Comparison of ENCODE assay signal across 14 cellular contexts in the genomic region with DNA sequence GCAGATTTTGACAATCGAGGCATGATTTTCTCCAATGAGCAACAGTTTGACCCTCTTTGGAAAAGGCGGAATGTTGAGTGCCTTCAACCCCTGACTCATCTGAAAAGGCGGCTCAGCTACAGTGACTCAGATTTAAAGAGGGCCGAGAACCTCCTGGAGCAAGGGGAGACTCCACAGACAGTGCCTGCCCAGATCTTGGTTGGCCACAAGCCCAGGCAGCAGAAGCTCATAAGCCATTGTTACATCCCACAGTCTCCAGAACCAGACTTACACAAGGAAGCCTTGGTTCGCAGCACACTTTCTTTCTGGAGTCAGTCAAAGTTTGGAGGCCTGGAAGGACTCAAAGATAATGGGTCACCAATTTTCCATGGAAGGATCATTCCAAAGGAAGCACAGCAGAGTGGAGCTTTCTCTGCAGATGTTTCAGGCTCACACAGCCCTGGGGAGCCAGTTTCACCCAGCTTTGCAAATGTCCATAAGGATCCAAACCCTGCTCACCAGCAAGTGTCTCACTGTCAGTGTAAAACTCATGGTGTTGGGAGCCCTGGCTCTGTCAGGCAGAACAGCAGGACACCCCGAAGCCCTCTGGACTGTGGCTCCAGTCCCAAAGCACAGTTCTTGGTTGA. TPM values are rescaled to one million over a fixed set of nuclear protein-coding genes. Genes with fewer than 3 reads are reported as not detected.
DNase-seq lines count a peak whose midpoint lies in the region; ATAC-seq and TF ChIP-seq lines count a peak whose summit lies in the region.
"Had no signal": no experiment of that assay in that cellular context is flagged by ENCODE, and none has a peak within 500 bp of the region (broad histone marks: within the 10 kb centered on the region; RNA-seq: fewer than 3 reads in every experiment).

No MANE protein-coding gene starts in this region.

- peak overlapping the region; percentile 45 for H3K27ac Mint-ChIP-seq in chondrocyte (ENCODE audit: unreplicated experiment)
- H3K27ac Mint-ChIP-seq: activated naive CD4-positive, alpha-beta T cell treated with anti-CD3 and anti-CD28 coated beads, Interleukin-2, amount 50 U/mL, for 72 hours; CD4-positive, alpha-beta memory T cell; nephron; stimulated activated effector memory CD8-positive, alpha-beta T cell treated with anti-CD3 and anti-CD28 coated beads, Interleukin-12 subunit alpha, Interleukin-12 subunit beta, amount 100 ng/mL, for 72 hours; T-helper 1 cell treated with Interleukin-12 subunit alpha and Interleukin-12 subunit beta and Interleukin-4 antibody, amounts not matched to agents 30 μg/mL and 1 μg/mL, for 36 hours had no signal

- H3K27me3 Mint-ChIP-seq in chondrocyte (ENCODE audit: low read depth), result no peaks in the 10 kb centered on the region
- H3K27me3 Mint-ChIP-seq: CD4-positive, alpha-beta memory T cell had no signal

- H3K4me3 ChIP-seq in AG09309 (ENCODE audit: control insufficient read depth, low read depth, low read length) (no peak overlapping the region), MG63 (no peak overlapping the region), mucosa of descending colon (no peak overlapping the region)

- TF ChIP-seq CTCF in AG09309 (IDR thresholded peaks at IDR 0.05; ENCODE audit: control insufficient read depth, insufficient read depth, low read depth, low read length, missing control alignments) (no peak), chondrocyte (IDR thresholded peaks at IDR 0.05) (no peak), mucosa of descending colon (IDR thresholded peaks at IDR 0.05) (no peak)

- no peaks in the 10 kb centered on the region for H3K9me3 Mint-ChIP-seq in chondrocyte (ENCODE audit: low read depth)
- H3K9me3 Mint-ChIP-seq: activated naive CD4-positive, alpha-beta T cell treated with anti-CD3 and anti-CD28 coated beads, Interleukin-2, amount 50 U/mL, for 72 hours; CD4-positive, alpha-beta memory T cell; nephron; stimulated activated effector memory CD8-positive, alpha-beta T cell treated with anti-CD3 and anti-CD28 coated beads, Interleukin-12 subunit alpha, Interleukin-12 subunit beta, amount 100 ng/mL, for 72 hours; T-helper 1 cell treated with Interleukin-12 subunit alpha and Interleukin-12 subunit beta and Interleukin-4 antibody, amounts not matched to agents 30 μg/mL and 1 μg/mL, for 36 hours had no signal

- no peaks in the 10 kb centered on the region for H3K27me3 ChIP-seq in MG63

- no peak overlapping the region for H3K4me3 Mint-ChIP-seq in chondrocyte (ENCODE audit: unreplicated experiment)
- H3K4me3 Mint-ChIP-seq: CD4-positive, alpha-beta memory T cell; nephron; stimulated activated effector memory CD8-positive, alpha-beta T cell treated with anti-CD3 and anti-CD28 coated beads, Interleukin-12 subunit alpha, Interleukin-12 subunit beta, amount 100 ng/mL, for 72 hours; T-helper 1 cell treated with Interleukin-12 subunit alpha and Interleukin-12 subunit beta and Interleukin-4 antibody, amounts not matched to agents 30 μg/mL and 1 μg/mL, for 36 hours had no signal

- H3K4me1 Mint-ChIP-seq in chondrocyte (ENCODE audit: low read depth), result peaks cover 32% of the 10 kb centered on the region
- H3K4me1 Mint-ChIP-seq: nephron; stimulated activated effector memory CD8-positive, alpha-beta T cell treated with anti-CD3 and anti-CD28 coated beads, Interleukin-12 subunit alpha, Interleukin-12 subunit beta, amount 100 ng/mL, for 72 hours had no signal

- no peaks in the 10 kb centered on the region for H3K4me1 ChIP-seq in mucosa of descending colon (ENCODE audit: low read depth)

- H3K36me3 ChIP-seq in MG63, result no peaks in the 10 kb centered on the region
- H3K36me3 ChIP-seq in mucosa of descending colon (ENCODE audit: low read depth), result no peaks in the 10 kb centered on the region

- peaks cover 18% of the 10 kb centered on the region for H3K36me3 Mint-ChIP-seq in chondrocyte (ENCODE audit: low read depth)
- H3K36me3 Mint-ChIP-seq: activated naive CD4-positive, alpha-beta T cell treated with anti-CD3 and anti-CD28 coated beads, Interleukin-2, amount 50 U/mL, for 72 hours; stimulated activated effector memory CD8-positive, alpha-beta T cell treated with anti-CD3 and anti-CD28 coated beads, Interleukin-12 subunit alpha, Interleukin-12 subunit beta, amount 100 ng/mL, for 72 hours had no signal

- DNase-seq in AG09309 (ENCODE audit: low read depth) (peak; percentile 83), MG63 (peak; percentile 97), chondrocyte (ENCODE audit: low spot score) (no peak), mucosa of descending colon (no peak), DMS153 (lab: John Stamatoyannopoulos, UW) (no peak), NCI-H2107 treated with DMSO at 0.1 percent for 48 hours (lab: John Stamatoyannopoulos, UW; ENCODE audit: unreplicated experiment) (no peak), SK-N-DZ (ENCODE audit: low spot score) (no peak), MV-4-11 (lab: John Stamatoyannopoulos, UW) (no peak)
- DNase-seq: activated CD8-positive, alpha-beta memory T cell treated with anti-CD3 and anti-CD28 coated beads for 24 hours; CD4-positive, alpha-beta memory T cell had no signal

- intact Hi-C loops in mucosa of descending colon (cut with DNase I, micrococcal nuclease), result no loop called here

- H3K9me3 ChIP-seq in MG63 (no peaks in the 10 kb centered on the region), mucosa of descending colon (no peaks in the 10 kb centered on the region)

- ATAC-seq in mucosa of descending colon, result peak; percentile 9
- ATAC-seq: activated naive CD4-positive, alpha-beta T cell treated with anti-CD3 and anti-CD28 coated beads, Interleukin-2, amount 50 U/mL, for 72 hours; stimulated activated effector memory CD8-positive, alpha-beta T cell treated with anti-CD3 and anti-CD28 coated beads, Interleukin-12 subunit alpha, Interleukin-12 subunit beta, amount 100 ng/mL, for 72 hours had no signal

RNA-seq across cellular contexts. Expression of gene PTPDC1, which starts 13.6 kb away (rescaled TPM):
- total RNA-seq in MG63 (2014; rRNA removed; shearing (Covaris generic); ENCODE audit: low replicate concordance), result 2.4 and 3.6 TPM in 2 replicates
- total RNA-seq in chondrocyte (14.9 to 24.0 TPM (median 16.0 TPM) in 3 replicates), mucosa of descending colon (1 to 10 TPM; 5.7 to 8.9 (median 8.0) TPM)
- 12.6 and 15.4 TPM in 2 replicates for polyA plus RNA-seq in SK-N-DZ (2014; cell fraction: cytosol; rRNA removed)
- 26.7 and 35.5 TPM in 2 replicates for polyA plus RNA-seq in SK-N-DZ (2014; cell fraction: nucleus; rRNA removed)

Comparison
In these comparisons a context has a peak if more than half of its experiments do, and no peak if none do; other contexts are left out.
1. DNase-seq: peak in AG09309 (single experiment) and MG63 (single experiment); none in chondrocyte (single experiment), mucosa of descending colon (0 of 3), DMS153 (single experiment), NCI-H2107 treated with DMSO at 0.1 percent for 48 hours (single experiment), SK-N-DZ (single experiment) and MV-4-11 (single experiment).